18 cellular contexts compared by ENCODE assay signal in the genomic region with DNA sequence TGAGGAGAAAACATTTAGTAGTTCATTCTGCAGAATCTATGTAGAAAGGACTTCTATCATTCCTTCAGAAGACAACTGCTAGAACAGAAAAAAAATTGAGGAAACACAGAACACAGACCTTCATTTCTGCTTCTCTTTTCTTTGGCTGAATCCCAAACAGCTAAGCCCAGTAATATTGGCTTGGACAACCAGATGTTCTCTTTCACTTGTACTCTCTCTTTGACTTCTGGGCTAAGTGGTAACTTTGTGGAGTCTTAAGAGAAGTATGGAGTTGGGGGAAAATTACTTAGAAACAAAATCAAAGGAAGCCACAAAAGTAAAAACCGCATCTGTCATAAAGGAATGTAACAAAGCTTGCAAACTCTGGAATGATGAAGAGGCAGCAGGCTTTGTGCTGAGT.
"Had no signal": no experiment of that assay in that cellular context is flagged by ENCODE, and none has a peak within 500 bp of the region (broad histone marks: within the 10 kb centered on the region; RNA-seq: fewer than 3 reads in every experiment).

No MANE protein-coding gene starts in this region.

- H3K27ac Mint-ChIP-seq: activated B cell treated with CpG ODN at 0.5 μM for 24 hours; activated CD4-positive, alpha-beta memory T cell treated with anti-CD3 and anti-CD28 coated beads for 36 hours; activated naive CD4-positive, alpha-beta T cell treated with anti-CD3 and anti-CD28 coated beads, Interleukin-2, amount 50 U/mL, for 72 hours; activated T-helper 1 cell treated with anti-CD3 and anti-CD28 coated beads, Interleukin-12 subunit alpha, Interleukin-12 subunit beta, Interleukin-2, Interleukin-4 antibody, amounts not matched to agents 30 ng/mL and 10 ng/mL and 1 ng/mL, durations not matched to agents 14 hours and 24 hours and 36 hours; dendritic cell treated with granulocyte-macrophage colony-stimulating factor and Interleukin-4, amounts not matched to agents 40 ng/mL and 50 ng/mL, for 4 days; natural killer cell treated with Interleukin-12 subunit alpha and Interleukin-12 subunit beta and Interleukin-15 and Interleukin-18, amount 100 ng/mL, for 72 hours; T-cell had no signal

- DNase-seq: activated B cell treated with CpG ODN at 0.5 μM for 24 hours; activated CD4-positive, alpha-beta memory T cell treated with anti-CD3 and anti-CD28 coated beads for 36 hours; activated CD4-positive, alpha-beta T cell treated with anti-CD3 and anti-CD28 coated beads for 4 hours; activated gamma-delta T cell treated with Interleukin-2 at 50 U/mL for 16 hours; activated T-cell treated with anti-CD3 and anti-CD28 coated beads for 4 hours; adrenal gland; effector CD8-positive, alpha-beta T cell; esophagus squamous epithelium; hippocampal formation; nucleus accumbens; stimulated activated CD4-positive, alpha-beta T cell treated with anti-CD3 and anti-CD28 coated beads, Interleukin-2, amount 100 ng/mL, for 24 hours; stimulated activated naive CD4-positive, alpha-beta T cell treated with Interleukin-2 at 50 U/mL for 16 hours; substantia nigra; T-cell had no signal

- H3K9me3 Mint-ChIP-seq: activated T-helper 1 cell treated with anti-CD3 and anti-CD28 coated beads, Interleukin-12 subunit alpha, Interleukin-12 subunit beta, Interleukin-2, Interleukin-4 antibody, amounts not matched to agents 30 ng/mL and 10 ng/mL and 1 ng/mL, durations not matched to agents 14 hours and 24 hours and 36 hours; dendritic cell treated with granulocyte-macrophage colony-stimulating factor and Interleukin-4, amounts not matched to agents 40 ng/mL and 50 ng/mL, for 4 days had no signal

- H3K4me1 Mint-ChIP-seq: activated B cell treated with CpG ODN at 0.5 μM for 24 hours, T-cell had no signal

- H3K4me3 Mint-ChIP-seq: activated B cell treated with CpG ODN at 0.5 μM for 24 hours; activated CD4-positive, alpha-beta memory T cell treated with anti-CD3 and anti-CD28 coated beads for 36 hours; activated T-helper 1 cell treated with anti-CD3 and anti-CD28 coated beads, Interleukin-12 subunit alpha, Interleukin-12 subunit beta, Interleukin-2, Interleukin-4 antibody, amounts not matched to agents 30 ng/mL and 10 ng/mL and 1 ng/mL, durations not matched to agents 14 hours and 24 hours and 36 hours; dendritic cell treated with granulocyte-macrophage colony-stimulating factor and Interleukin-4, amounts not matched to agents 40 ng/mL and 50 ng/mL, for 4 days; natural killer cell treated with Interleukin-12 subunit alpha and Interleukin-12 subunit beta and Interleukin-15 and Interleukin-18, amount 100 ng/mL, for 72 hours; T-cell had no signal

- H3K27me3 Mint-ChIP-seq: activated B cell treated with CpG ODN at 0.5 μM for 24 hours; activated CD4-positive, alpha-beta memory T cell treated with anti-CD3 and anti-CD28 coated beads for 36 hours; dendritic cell treated with granulocyte-macrophage colony-stimulating factor and Interleukin-4, amounts not matched to agents 40 ng/mL and 50 ng/mL, for 4 days; natural killer cell treated with Interleukin-12 subunit alpha and Interleukin-12 subunit beta and Interleukin-15 and Interleukin-18, amount 100 ng/mL, for 72 hours; T-cell had no signal

- H3K36me3 Mint-ChIP-seq: activated CD4-positive, alpha-beta memory T cell treated with anti-CD3 and anti-CD28 coated beads for 36 hours; activated naive CD4-positive, alpha-beta T cell treated with anti-CD3 and anti-CD28 coated beads, Interleukin-2, amount 50 U/mL, for 72 hours; natural killer cell treated with Interleukin-12 subunit alpha and Interleukin-12 subunit beta and Interleukin-15 and Interleukin-18, amount 100 ng/mL, for 72 hours; T-cell had no signal

- ATAC-seq: activated naive CD4-positive, alpha-beta T cell treated with anti-CD3 and anti-CD28 coated beads, Interleukin-2, amount 50 U/mL, for 72 hours; natural killer cell treated with Interleukin-12 subunit alpha and Interleukin-12 subunit beta and Interleukin-15 and Interleukin-18, amount 100 ng/mL, for 72 hours; T-cell had no signal
